Comparison of ENCODE assay signal across 8 cellular contexts in the genomic region with DNA sequence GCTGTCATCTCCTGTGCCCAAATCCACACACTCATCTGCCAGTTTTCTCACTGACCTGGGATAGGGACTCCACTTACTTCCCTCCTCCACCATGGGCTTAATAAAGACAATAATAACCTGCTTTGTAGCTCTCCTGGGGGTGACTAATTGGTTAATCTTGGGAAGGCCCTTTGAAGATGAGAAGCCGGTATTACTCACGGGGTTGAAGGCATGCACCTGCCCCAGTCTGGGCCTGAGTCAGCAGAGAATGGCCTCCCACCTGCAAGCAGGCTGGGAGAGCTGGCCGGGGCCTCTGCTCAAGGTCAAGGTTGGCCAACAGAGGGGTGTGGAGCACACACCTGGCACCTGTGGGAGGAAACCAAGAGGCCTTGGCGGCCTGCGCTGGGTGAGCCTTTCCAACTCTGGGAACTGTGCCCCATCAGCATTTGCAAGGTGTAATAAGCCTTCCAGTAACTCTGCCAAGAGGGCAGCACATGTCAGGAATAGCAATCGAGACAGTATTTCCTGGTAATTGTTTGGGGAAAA. TPM values are rescaled to one million over a fixed set of nuclear protein-coding genes. Genes with fewer than 3 reads are reported as not detected.
DNase-seq lines count a peak whose midpoint lies in the region; ATAC-seq and TF ChIP-seq lines count a peak whose summit lies in the region.

No MANE protein-coding gene starts in this region.

- H3K36me3 Mint-ChIP-seq in osteocyte (ENCODE audit: unreplicated experiment) = no peaks in the 10 kb centered on the region
- no peaks in the 10 kb centered on the region for H3K36me3 Mint-ChIP-seq in naive thymus-derived CD8-positive, alpha-beta T cell

- H3K27ac Mint-ChIP-seq in osteocyte (ENCODE audit: unreplicated experiment) = peak overlapping the region; percentile 24
- H3K27ac Mint-ChIP-seq in naive thymus-derived CD8-positive, alpha-beta T cell = peak overlapping the region in 1 of 10 donors; percentile 78

- no peaks in the 10 kb centered on the region for H4K20me1 ChIP-seq in mammary epithelial cell (ENCODE audit: insufficient read depth, low read length)

- WGBS in mammary epithelial cell (ENCODE audit: low coverage, missing lambda C conversion rate) = 8% methylated on average over 5 of the region's 6 CpGs

- H3K9me3 Mint-ChIP-seq in osteocyte (ENCODE audit: unreplicated experiment) = no peaks in the 10 kb centered on the region
- no peaks in the 10 kb centered on the region for H3K9me3 Mint-ChIP-seq in naive thymus-derived CD8-positive, alpha-beta T cell

- ATAC-seq in naive thymus-derived CD8-positive, alpha-beta T cell = no peak
- ATAC-seq in GM18868 (IDR thresholded peaks at IDR 0.05; ENCODE audit: unreplicated experiment) = no peak

- intact Hi-C loops in mammary epithelial cell (cut with micrococcal nuclease) = loop anchor here (1.0 to 2.0 kb wide), 3 partner anchors 67 to 155 kb away; no protein-coding TSS in a partner anchor

- H3K4me3 Mint-ChIP-seq in osteocyte (ENCODE audit: unreplicated experiment) = no peak overlapping the region
- no peak overlapping the region for H3K4me3 Mint-ChIP-seq in naive thymus-derived CD8-positive, alpha-beta T cell

- H3K9me3 ChIP-seq in mammary epithelial cell (replicated peaks; ENCODE audit: insufficient read depth, low read length) = no peaks in the 10 kb centered on the region

- CTCF ChIA-PET in mammary epithelial cell (lab: Charles Lee; ENCODE audit: low non-redundant PET) = interaction anchor here (0.6 to 0.7 kb wide), 2 partner anchors 575 to 593 kb away, joined by 3 read pairs; no protein-coding TSS in a partner anchor

- TF ChIP-seq CTCF in mammary epithelial cell (conservative IDR thresholded peaks at IDR 0.05 in 1 of 2, IDR thresholded peaks at IDR 0.05 in 1 of 2; ENCODE audit: extremely low read depth in 1 of 2, insufficient read depth in 1 of 2, low read depth in 1 of 2, low read length in 2 of 2) = no peak
- TF ChIP-seq CTCF in osteocyte (IDR thresholded peaks at IDR 0.05) = no peak

- peak overlapping the region; percentile 60 for H3K27ac ChIP-seq in mammary epithelial cell (ENCODE audit: insufficient read depth, low read depth, low read length)

- peak overlapping the region; percentile 40 for H3K4me2 ChIP-seq in mammary epithelial cell (ENCODE audit: insufficient read depth, low read depth, low read length)

- dilution Hi-C loops in mammary epithelial cell (cut with HindIII; ENCODE audit: low sequenced_read_pairs) = loop anchor here (5.0 to 10.0 kb wide), 5 partner anchors 102 to 462 kb away; no protein-coding TSS in a partner anchor

- DNase-seq in Daoy (ENCODE audit: low read depth) (peak; percentile 79), LoVo (ENCODE audit: low spot score) (peak; percentile 89), mammary epithelial cell (peak; percentile 99), osteocyte (ENCODE audit: extremely low spot score, unreplicated experiment) (no peak), inferior parietal cortex (ENCODE audit: extremely low spot score) (no peak), SKM-1 (lab: John Stamatoyannopoulos, UW; ENCODE audit: unreplicated experiment) (no peak)
- no peak for DNase-seq in naive thymus-derived CD8-positive, alpha-beta T cell

- POLR2A ChIA-PET in naive thymus-derived CD8-positive, alpha-beta T cell (lab: Charles Lee) = no interaction called here

- no peaks in the 10 kb centered on the region for H3K27me3 Mint-ChIP-seq in osteocyte (ENCODE audit: unreplicated experiment)
- H3K27me3 Mint-ChIP-seq in naive thymus-derived CD8-positive, alpha-beta T cell = no peaks in the 10 kb centered on the region

- H3K4me1 Mint-ChIP-seq in osteocyte (ENCODE audit: unreplicated experiment) = peaks cover 45% of the 10 kb centered on the region
- peaks cover 11 to 45% (median 15%) of the 10 kb centered on the region in 4 donors for H3K4me1 Mint-ChIP-seq in naive thymus-derived CD8-positive, alpha-beta T cell

- H3K36me3 ChIP-seq in mammary epithelial cell (ENCODE audit: insufficient read depth, low read length) = no peaks in the 10 kb centered on the region

- H2AFZ ChIP-seq in mammary epithelial cell (ENCODE audit: low read depth, low read length) = no peak overlapping the region

- no TSS peak for BruUV-seq in mammary epithelial cell (replicated peaks; lab: Mats Ljungman, UMichigan)

- H3K4me1 ChIP-seq in mammary epithelial cell (ENCODE audit: insufficient read depth, low read length) = peaks cover 48% of the 10 kb centered on the region

- H3K4me3 ChIP-seq in mammary epithelial cell (replicated peaks in 1 of 3; ENCODE audit: insufficient read depth in 1 of 3, low read depth in 2 of 3, low read length in 3 of 3) = no peak overlapping the region

- no peaks in the 10 kb centered on the region for H3K27me3 ChIP-seq in mammary epithelial cell (ENCODE audit: insufficient read depth, low read length)

- in situ Hi-C loops in mammary epithelial cell (cut with MboI; ENCODE audit: low sequenced_read_pairs in 2 of 2) = loop anchor here in 1 of 2 donors (10.0 to 25.0 kb wide), 2 partner anchors 475 to 967 kb away; no protein-coding TSS in a partner anchor

- no peaks in the 10 kb centered on the region for H3K79me2 ChIP-seq in mammary epithelial cell (ENCODE audit: insufficient read depth, low read length)

- peak overlapping the region; percentile 37 for H3K9ac ChIP-seq in mammary epithelial cell (ENCODE audit: insufficient read depth, low read length)

RNA-seq across cellular contexts. Expression of a gene that starts 49.1 kb away (rescaled TPM):
- 73.2 and 86.1 TPM in 2 replicates for total RNA-seq in Daoy (2014; rRNA removed; shearing (Covaris generic))
- 100 to 1,000 TPM in 1 of 2 donors, 10 to 100 TPM in 1; 96.5 to 102 TPM for total RNA-seq in mammary epithelial cell
- polyA plus RNA-seq in mammary epithelial cell = 54.8 TPM
- 44.8 TPM for polyA minus RNA-seq in mammary epithelial cell
- total RNA-seq in osteocyte = 99.1 and 100 TPM in 2 replicates
- total RNA-seq in naive thymus-derived CD8-positive, alpha-beta T cell = 100 to 1,000 TPM; 104 to 111 TPM
- polyA plus RNA-seq in naive thymus-derived CD8-positive, alpha-beta T cell = 10 to 100 TPM; 56.6 to 67.0 (median 60.7) TPM

Comparison
In these comparisons a context has a peak if more than half of its experiments do, and no peak if none do; other contexts are left out.
1. DNase-seq: peak in Daoy (single experiment), LoVo (single experiment) and mammary epithelial cell (single experiment); none in osteocyte (single experiment), inferior parietal cortex (single experiment), naive thymus-derived CD8-positive, alpha-beta T cell (0 of 10) and SKM-1 (single experiment).